21 cellular contexts compared by ENCODE assay signal in the genomic region with DNA sequence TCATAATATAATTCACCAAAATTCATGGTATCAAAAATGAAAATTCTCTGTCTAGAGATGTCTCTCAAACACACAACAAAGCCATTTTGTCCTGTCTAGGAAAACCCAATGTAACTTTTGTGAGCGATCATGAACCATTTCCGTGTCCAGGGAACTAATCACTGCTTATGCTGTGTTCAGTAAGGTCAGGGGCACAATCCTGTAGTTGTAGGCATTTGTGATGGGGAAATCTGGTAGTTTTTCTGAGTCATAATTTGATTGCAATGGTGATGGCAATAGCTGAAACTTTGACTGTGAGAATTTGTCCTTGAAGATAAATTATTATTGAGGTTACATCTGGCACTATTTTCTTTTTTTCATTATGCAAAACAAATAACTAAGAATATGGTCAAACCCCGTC.
"Had no signal": no experiment of that assay in that cellular context is flagged by ENCODE, and none has a peak within 500 bp of the region (broad histone marks: within the 10 kb centered on the region; RNA-seq: fewer than 3 reads in every experiment).

No MANE protein-coding gene starts in this region.

- H3K9ac ChIP-seq: parathyroid adenoma had no signal

- FAIRE-seq: keratinocyte, TTC549, urothelium cell line had no signal

- ATAC-seq: activated CD4-positive, alpha-beta T cell treated with anti-CD3 and anti-CD28 coated beads for 36 hours; body of pancreas; esophagus mucosa; stimulated activated naive CD8-positive, alpha-beta T cell treated with anti-CD3 and anti-CD28 coated beads, Interleukin-15, Interleukin-2, amounts not matched to agents 100 U/mL and 50 U/mL, for 24 hours; WTC11 had no signal

- H3K36me3 ChIP-seq: tibial nerve had no signal

- H3K27ac ChIP-seq: parathyroid adenoma, tibial nerve had no signal

- H3K79me2 ChIP-seq: parathyroid adenoma had no signal

- H3K4me3 ChIP-seq: body of pancreas, lung, tibial nerve had no signal

- H3K4me1 ChIP-seq: parathyroid adenoma, tibial nerve had no signal

- H3K27me3 ChIP-seq: body of pancreas, tibial nerve had no signal

- H2AFZ ChIP-seq: parathyroid adenoma had no signal

- DNase-seq: activated CD4-positive, alpha-beta memory T cell treated with anti-CD3 and anti-CD28 coated beads for 36 hours; activated CD4-positive, alpha-beta T cell treated with anti-CD3 and anti-CD28 coated beads for 36 hours; activated gamma-delta T cell treated with Interleukin-2 at 50 U/mL for 16 hours; activated T-cell treated with anti-CD3 and anti-CD28 coated beads for 4 hours; body of pancreas; central memory CD4-positive, alpha-beta T cell; effector CD4-positive, alpha-beta T cell; foreskin melanocyte; hypothalamus; midbrain; stimulated activated naive CD8-positive, alpha-beta T cell treated with anti-CD3 and anti-CD28 coated beads, Interleukin-15, Interleukin-2, amounts not matched to agents 100 U/mL and 50 U/mL, for 24 hours; substantia nigra; SW 1271 had no signal

- H3K9me3 ChIP-seq: body of pancreas, tibial nerve had no signal
